Comparison of ENCODE assay signal across 1 cellular context in the genomic region with DNA sequence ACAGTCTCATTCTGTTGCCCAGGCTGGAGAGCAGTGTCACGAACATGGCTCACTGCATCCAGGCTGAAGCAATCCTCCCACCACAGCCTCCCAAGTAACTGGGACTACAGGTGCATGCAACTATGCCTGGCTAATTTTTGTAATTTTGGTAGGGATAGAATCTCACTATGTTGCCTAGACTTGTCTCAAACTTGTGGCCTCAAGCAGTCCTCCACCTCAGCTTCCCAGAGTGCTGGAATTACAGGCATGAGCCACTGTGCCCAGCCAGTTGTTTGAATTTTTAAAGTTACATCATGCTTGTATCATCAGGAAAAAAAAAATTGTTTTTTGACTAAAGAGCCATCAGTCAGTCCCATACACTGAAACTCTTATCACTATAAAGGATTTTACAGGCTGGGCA.
TF ChIP-seq lines count a peak whose summit lies in the region.

No MANE protein-coding gene starts in this region.

TF ChIP-seq in GM23338, 12 proteins besides CTCF, POLR2A, EP300 and RAD21 (continued from another document):
- TF ChIP-seq ZNF462 (CRISPR knock-in tag; IDR thresholded peaks at IDR 0.05) = no peak
